11 cellular contexts compared by ENCODE assay signal in the genomic region with DNA sequence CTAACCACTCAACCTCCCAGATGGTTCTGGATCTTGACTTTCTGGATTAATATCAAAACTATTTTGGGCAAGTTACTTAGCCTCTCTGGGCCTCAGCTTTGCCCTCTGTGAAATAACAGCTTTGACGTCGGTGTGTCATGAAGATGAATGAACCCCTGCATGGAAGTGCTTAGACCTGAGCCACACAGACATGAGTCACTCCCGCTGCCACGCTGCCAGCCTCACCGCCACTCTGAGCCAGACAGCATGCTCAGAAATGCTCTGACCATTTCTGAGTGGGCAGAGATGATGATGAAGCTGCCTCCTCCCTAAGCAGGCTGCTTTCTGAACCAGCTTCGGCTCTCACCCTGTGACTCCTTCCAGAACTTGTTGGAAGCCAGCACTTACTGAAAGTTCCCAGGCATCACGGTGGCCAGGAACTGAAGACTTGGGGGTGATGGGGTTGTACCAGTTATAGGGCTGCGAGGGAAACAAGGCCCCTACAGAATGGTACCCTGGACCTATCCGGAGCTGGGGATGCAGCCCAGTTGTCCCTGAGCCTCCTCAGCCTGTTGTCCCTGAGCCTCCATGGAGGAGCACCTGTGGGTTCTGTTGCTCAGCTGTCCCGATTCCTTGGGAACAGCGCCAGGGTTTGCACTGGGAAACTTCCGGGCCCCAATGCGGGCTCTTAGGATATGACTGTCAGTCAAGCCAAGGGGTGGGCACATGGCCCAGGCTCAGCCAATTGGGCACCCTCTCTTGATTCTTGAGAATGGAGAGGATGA. TPM values are rescaled to one million over a fixed set of nuclear protein-coding genes. Genes with fewer than 3 reads are reported as not detected.
DNase-seq lines count a peak whose midpoint lies in the region; ATAC-seq lines count a peak whose summit lies in the region.
"Had no signal": no experiment of that assay in that cellular context is flagged by ENCODE, and none has a peak within 500 bp of the region (broad histone marks: within the 10 kb centered on the region; RNA-seq: fewer than 3 reads in every experiment).

No MANE protein-coding gene starts in this region.

- no peak overlapping the region for H3K4me3 Mint-ChIP-seq in activated naive CD4-positive, alpha-beta T cell treated with anti-CD3 and anti-CD28 coated beads for 36 hours
- H3K4me3 Mint-ChIP-seq: memory B cell had no signal

- no peaks in the 10 kb centered on the region for H3K36me3 Mint-ChIP-seq in activated naive CD4-positive, alpha-beta T cell treated with anti-CD3 and anti-CD28 coated beads for 36 hours (ENCODE audit: low read depth)
- H3K36me3 Mint-ChIP-seq: memory B cell had no signal

- H3K27ac Mint-ChIP-seq in activated naive CD4-positive, alpha-beta T cell treated with anti-CD3 and anti-CD28 coated beads for 36 hours, result no peak overlapping the region
- H3K27ac Mint-ChIP-seq: memory B cell had no signal

- CTCF ChIA-PET in activated naive CD4-positive, alpha-beta T cell treated with anti-CD3 and anti-CD28 coated beads for 36 hours (lab: Charles Lee), result interaction anchor here (1.5 to 15.7 kb wide), 2 partner anchors 41 to 56 kb away, joined by 4 to 384 read pairs; no protein-coding TSS in a partner anchor

- no peaks in the 10 kb centered on the region for H3K27me3 Mint-ChIP-seq in activated naive CD4-positive, alpha-beta T cell treated with anti-CD3 and anti-CD28 coated beads for 36 hours (ENCODE audit: low read depth)

- ATAC-seq in HG02870 (IDR thresholded peaks at IDR 0.05; ENCODE audit: unreplicated experiment), result no peak

- intact Hi-C loops in activated naive CD4-positive, alpha-beta T cell treated with anti-CD3 and anti-CD28 coated beads for 36 hours (cut with micrococcal nuclease), result loop anchor here (1.0 kb wide), 1 partner anchor 17 kb away; no protein-coding TSS in a partner anchor

- DNase-seq in activated T-cell treated with anti-CD3 and anti-CD28 coated beads for 24 hours (ENCODE audit: low read depth), result peak; percentile 65
- no peak for DNase-seq in activated T-cell treated with anti-CD3 and anti-CD28 coated beads, Interleukin-2, amount 50 U/mL, for 1 hour
- peak; percentile 68 for DNase-seq in activated naive CD4-positive, alpha-beta T cell treated with anti-CD3 and anti-CD28 coated beads for 36 hours
- peak; percentile 45 for DNase-seq in iPS-NIHi7 (ENCODE audit: extremely low spot score)
- DNase-seq in stromal cell of bone marrow (ENCODE audit: low read depth), result peak; percentile 80
- DNase-seq in NAMALWA (ENCODE audit: low spot score), result no peak
- DNase-seq in dermis blood vessel endothelial cell, result no peak
- DNase-seq: DND-41 had no signal

- no peaks in the 10 kb centered on the region for H3K9me3 Mint-ChIP-seq in activated naive CD4-positive, alpha-beta T cell treated with anti-CD3 and anti-CD28 coated beads for 36 hours
- H3K9me3 Mint-ChIP-seq: memory B cell had no signal

- H3K4me1 Mint-ChIP-seq in activated naive CD4-positive, alpha-beta T cell treated with anti-CD3 and anti-CD28 coated beads for 36 hours (ENCODE audit: low read depth), result peaks cover 22% of the 10 kb centered on the region

RNA-seq across cellular contexts. Expression of a gene that starts 2.0 kb away (rescaled TPM):
- not detected for total RNA-seq in activated naive CD4-positive, alpha-beta T cell treated with anti-CD3 and anti-CD28 coated beads for 36 hours
- total RNA-seq in dermis blood vessel endothelial cell, result not detected in 2 replicates
- total RNA-seq: SK-MEL-5 had no signal

RNA-seq across cellular contexts. Expression of a gene that starts 18.7 kb away (rescaled TPM):
- total RNA-seq in activated naive CD4-positive, alpha-beta T cell treated with anti-CD3 and anti-CD28 coated beads for 36 hours, result 1 to 10 TPM; 2.4 to 2.5 TPM
- 0.05 TPM in 1 of 2 replicates, not detected in the other for total RNA-seq in dermis blood vessel endothelial cell

RNA-seq across cellular contexts. Expression of a gene that starts 31.0 kb away (rescaled TPM):
- total RNA-seq in activated naive CD4-positive, alpha-beta T cell treated with anti-CD3 and anti-CD28 coated beads for 36 hours, result 1 to 10 TPM; 1.6 to 1.7 TPM
- total RNA-seq in dermis blood vessel endothelial cell, result 0.68 and 0.84 TPM in 2 replicates

Comparison
In these comparisons a context has a peak if more than half of its experiments do, and no peak if none do; other contexts are left out.
1. DNase-seq: peak in activated T-cell treated with anti-CD3 and anti-CD28 coated beads for 24 hours (single experiment), activated naive CD4-positive, alpha-beta T cell treated with anti-CD3 and anti-CD28 coated beads for 36 hours (single experiment), iPS-NIHi7 (single experiment) and stromal cell of bone marrow (single experiment); none in activated T-cell treated with anti-CD3 and anti-CD28 coated beads, Interleukin-2, amount 50 U/mL, for 1 hour (single experiment), NAMALWA (single experiment) and dermis blood vessel endothelial cell (single experiment).